23 cellular contexts compared by ENCODE assay signal in genomic region chr10:60167056-60167455, GRCh38.
DNase-seq lines count a peak whose midpoint lies in the region; ATAC-seq and TF ChIP-seq lines count a peak whose summit lies in the region.
"Had no signal": no experiment of that assay in that cellular context is flagged by ENCODE, and none has a peak within 500 bp of the region (broad histone marks: within the 10 kb centered on the region; RNA-seq: fewer than 3 reads in every experiment).

No MANE protein-coding gene starts in this region.

- 59% methylated on average over 4 of the region's 4 CpGs for WGBS in mammary epithelial cell (ENCODE audit: low coverage, missing lambda C conversion rate)
- 89 to 95% methylated on average over 4 of the region's 4 CpGs for WGBS in sigmoid colon, 2 donors

- no peak for TF ChIP-seq CTCF in mammary epithelial cell (conservative IDR thresholded peaks at IDR 0.05 in 1 of 2, IDR thresholded peaks at IDR 0.05 in 1 of 2; ENCODE audit: extremely low read depth in 1 of 2, insufficient read depth in 1 of 2, low read depth in 1 of 2, low read length in 2 of 2)
- no peak for TF ChIP-seq CTCF in breast epithelium (IDR thresholded peaks at IDR 0.05)
- TF ChIP-seq CTCF in fibroblast of pulmonary artery (IDR thresholded peaks at IDR 0.05; ENCODE audit: low read length, missing control alignments) = no peak
- TF ChIP-seq CTCF in sigmoid colon (IDR thresholded peaks at IDR 0.05) = no peak

- no peaks in the 10 kb centered on the region for H4K20me1 ChIP-seq in mammary epithelial cell (ENCODE audit: insufficient read depth, low read length)
- H4K20me1 ChIP-seq: BLaER1 had no signal

- H3K9ac ChIP-seq in mammary epithelial cell (ENCODE audit: insufficient read depth, low read length) = no peak overlapping the region
- H3K9ac ChIP-seq: BLaER1 had no signal

- H3K27me3 ChIP-seq in mammary epithelial cell (ENCODE audit: insufficient read depth, low read length) (no peaks in the 10 kb centered on the region), breast epithelium (no peaks in the 10 kb centered on the region), sigmoid colon (no peaks in the 10 kb centered on the region)
- H3K27me3 ChIP-seq: BLaER1 had no signal

- no peaks in the 10 kb centered on the region for H3K36me3 ChIP-seq in mammary epithelial cell (ENCODE audit: insufficient read depth, low read length)
- H3K36me3 ChIP-seq in breast epithelium = no peaks in the 10 kb centered on the region
- no peaks in the 10 kb centered on the region for H3K36me3 ChIP-seq in sigmoid colon
- H3K36me3 ChIP-seq: BLaER1 had no signal

- H3K79me2 ChIP-seq in mammary epithelial cell (ENCODE audit: insufficient read depth, low read length) = no peaks in the 10 kb centered on the region

- CTCF ChIA-PET in mammary epithelial cell (lab: Charles Lee; ENCODE audit: low non-redundant PET) = no interaction called here
- CTCF ChIA-PET in activated CD4-positive, alpha-beta T cell treated with anti-CD3 and anti-CD28 coated beads for 36 hours (lab: Charles Lee) = no interaction called here

- no peaks in the 10 kb centered on the region for H3K27me3 Mint-ChIP-seq in activated CD4-positive, alpha-beta T cell treated with anti-CD3 and anti-CD28 coated beads for 36 hours
- H3K27me3 Mint-ChIP-seq: stimulated activated memory B cell treated with anti-CD40 and anti-IgM and Interleukin-4, amounts not matched to agents 10 μg/mL and 1 μg/mL and 100 μg/mL, for 72 hours had no signal

- TF ChIP-seq POLR2A in breast epithelium (IDR thresholded peaks at IDR 0.05) (no peak), sigmoid colon (IDR thresholded peaks at IDR 0.05) (no peak)

- H3K9me3 Mint-ChIP-seq in activated CD4-positive, alpha-beta T cell treated with anti-CD3 and anti-CD28 coated beads for 36 hours (ENCODE audit: low read depth) = no peaks in the 10 kb centered on the region
- H3K9me3 Mint-ChIP-seq: activated T-cell treated with anti-CD3 and anti-CD28 coated beads, Interleukin-2, amount 50 U/mL, for 4 hours; neural crest cell; stimulated activated memory B cell treated with anti-CD40 and anti-IgM and Interleukin-4, amounts not matched to agents 10 μg/mL and 1 μg/mL and 100 μg/mL, for 72 hours; T-helper 2 cell treated with Interferon-gamma antibody and Interleukin-4, amounts not matched to agents 5 μg/mL and 100 μg/mL, for 36 hours had no signal

- no peaks in the 10 kb centered on the region for H3K4me1 Mint-ChIP-seq in activated CD4-positive, alpha-beta T cell treated with anti-CD3 and anti-CD28 coated beads for 36 hours
- H3K4me1 Mint-ChIP-seq: neural crest cell; stimulated activated memory B cell treated with anti-CD40 and anti-IgM and Interleukin-4, amounts not matched to agents 10 μg/mL and 1 μg/mL and 100 μg/mL, for 72 hours had no signal

- H2AFZ ChIP-seq in mammary epithelial cell (ENCODE audit: low read depth, low read length) = no peak overlapping the region

- peak overlapping the region; percentile 42 for H3K4me2 ChIP-seq in mammary epithelial cell (ENCODE audit: insufficient read depth, low read depth, low read length)
- H3K4me2 ChIP-seq: BLaER1 had no signal

- peak overlapping the region in 1 of 3 experiments; percentile 18 for H3K4me3 ChIP-seq in mammary epithelial cell (replicated peaks in 1 of 3; ENCODE audit: insufficient read depth in 1 of 3, low read depth in 2 of 3, low read length in 3 of 3)
- H3K4me3 ChIP-seq in breast epithelium = peak overlapping the region in 1 of 3 donors; percentile 5
- peak overlapping the region; percentile 25 for H3K4me3 ChIP-seq in fibroblast of pulmonary artery (replicated peaks; ENCODE audit: low read depth, low read length)
- H3K4me3 ChIP-seq in sigmoid colon = peak overlapping the region in 3 of 4 donors; percentile 1 to 27 (median 10)
- H3K4me3 ChIP-seq: BLaER1, SK-N-MC had no signal

- intact Hi-C loops in mammary epithelial cell (cut with micrococcal nuclease) = no loop called here
- intact Hi-C loops in breast epithelium (cut with DNase I; ENCODE audit: low total_unique reads) = no loop called here
- intact Hi-C loops in sigmoid colon (cut with DNase I) = no loop called here
- intact Hi-C loops in activated CD4-positive, alpha-beta T cell treated with anti-CD3 and anti-CD28 coated beads for 36 hours (cut with DNase I, micrococcal nuclease) = no loop called here

- H3K9me3 ChIP-seq in mammary epithelial cell (replicated peaks; ENCODE audit: insufficient read depth, low read length) = no peaks in the 10 kb centered on the region
- H3K9me3 ChIP-seq in breast epithelium = no peaks in the 10 kb centered on the region
- H3K9me3 ChIP-seq in sigmoid colon = no peaks in the 10 kb centered on the region
- H3K9me3 ChIP-seq: BLaER1 had no signal

- BruUV-seq in mammary epithelial cell (replicated peaks; lab: Mats Ljungman, UMichigan) = no TSS peak

- no peak for DNase-seq in mammary epithelial cell
- DNase-seq in breast epithelium (ENCODE audit: low spot score in 2 of 2) = no peak
- DNase-seq in fibroblast of pulmonary artery (ENCODE audit: low read depth) = no peak
- DNase-seq in sigmoid colon = no peak
- no peak for DNase-seq in activated CD4-positive, alpha-beta T cell treated with anti-CD3 and anti-CD28 coated beads for 36 hours
- DNase-seq in NCI-H1105 treated with DMSO at 0.1 percent for 48 hours (lab: John Stamatoyannopoulos, UW) = no peak
- DNase-seq: activated CD4-positive, CD25-positive, alpha-beta regulatory T cell; activated CD8-positive, alpha-beta T cell treated with anti-CD3 and anti-CD28 coated beads, Interleukin-2, amount 10 ng/mL, durations not matched to agents 7 days and 5 days; activated naive CD4-positive, alpha-beta T cell treated with anti-CD3 and anti-CD28 coated beads for 36 hours; activated T-cell treated with anti-CD3 and anti-CD28 coated beads, Interleukin-2, amount 50 U/mL, for 4 hours; foreskin melanocyte; kidney glomerular epithelial cell; NCI-H1436 treated with DMSO at 0.1 percent for 48 hours; NCI-H2171 treated with DMSO at 0.1 percent for 48 hours; retina; trophoblast cell had no signal

- no peak for ATAC-seq in HG02623 (IDR thresholded peaks at IDR 0.05; ENCODE audit: unreplicated experiment)
- no peak for ATAC-seq in activated CD4-positive, alpha-beta T cell treated with anti-CD3 and anti-CD28 coated beads for 36 hours
- no peak for ATAC-seq in HG02642 (IDR thresholded peaks at IDR 0.05; ENCODE audit: poor library complexity, unreplicated experiment)
- ATAC-seq: activated CD8-positive, alpha-beta T cell treated with anti-CD3 and anti-CD28 coated beads, Interleukin-2, amount 10 ng/mL, durations not matched to agents 7 days and 5 days; activated T-cell treated with anti-CD3 and anti-CD28 coated beads, Interleukin-2, amount 50 U/mL, for 4 hours; stimulated activated memory B cell treated with anti-CD40 and anti-IgM and Interleukin-4, amounts not matched to agents 10 μg/mL and 1 μg/mL and 100 μg/mL, for 72 hours had no signal

- TF ChIP-seq EP300 in sigmoid colon (IDR thresholded peaks at IDR 0.05) = no peak

- H3K4me3 Mint-ChIP-seq in activated CD4-positive, alpha-beta T cell treated with anti-CD3 and anti-CD28 coated beads for 36 hours = no peak overlapping the region
- H3K4me3 Mint-ChIP-seq: activated CD8-positive, alpha-beta T cell treated with anti-CD3 and anti-CD28 coated beads, Interleukin-2, amount 10 ng/mL, durations not matched to agents 7 days and 5 days; activated naive CD4-positive, alpha-beta T cell treated with anti-CD3 and anti-CD28 coated beads for 36 hours; activated T-cell treated with anti-CD3 and anti-CD28 coated beads, Interleukin-2, amount 50 U/mL, for 4 hours; neural crest cell; stimulated activated memory B cell treated with anti-CD40 and anti-IgM and Interleukin-4, amounts not matched to agents 10 μg/mL and 1 μg/mL and 100 μg/mL, for 72 hours; T-helper 2 cell treated with Interferon-gamma antibody and Interleukin-4, amounts not matched to agents 5 μg/mL and 100 μg/mL, for 36 hours had no signal

- H3K27ac ChIP-seq in mammary epithelial cell (ENCODE audit: insufficient read depth, low read depth, low read length) (no peak overlapping the region), breast epithelium (no peak overlapping the region), sigmoid colon (no peak overlapping the region)
- H3K27ac ChIP-seq: BLaER1, SK-N-MC had no signal

- H3K36me3 Mint-ChIP-seq in activated CD4-positive, alpha-beta T cell treated with anti-CD3 and anti-CD28 coated beads for 36 hours (ENCODE audit: low read depth) = peaks cover 32% of the 10 kb centered on the region

- in situ Hi-C loops in mammary epithelial cell (cut with MboI; ENCODE audit: low sequenced_read_pairs in 2 of 2) = no loop called here

- POLR2A ChIA-PET in activated CD4-positive, alpha-beta T cell treated with anti-CD3 and anti-CD28 coated beads for 36 hours (lab: Charles Lee) = no interaction called here

- no peak overlapping the region for H3K27ac Mint-ChIP-seq in activated CD4-positive, alpha-beta T cell treated with anti-CD3 and anti-CD28 coated beads for 36 hours
- H3K27ac Mint-ChIP-seq: activated CD8-positive, alpha-beta T cell treated with anti-CD3 and anti-CD28 coated beads, Interleukin-2, amount 10 ng/mL, durations not matched to agents 7 days and 5 days; activated naive CD4-positive, alpha-beta T cell treated with anti-CD3 and anti-CD28 coated beads for 36 hours; stimulated activated memory B cell treated with anti-CD40 and anti-IgM and Interleukin-4, amounts not matched to agents 10 μg/mL and 1 μg/mL and 100 μg/mL, for 72 hours; T-helper 2 cell treated with Interferon-gamma antibody and Interleukin-4, amounts not matched to agents 5 μg/mL and 100 μg/mL, for 36 hours had no signal

- dilution Hi-C loops in mammary epithelial cell (cut with HindIII; ENCODE audit: low sequenced_read_pairs) = no loop called here

- peaks cover 2% of the 10 kb centered on the region for H3K4me1 ChIP-seq in mammary epithelial cell (ENCODE audit: insufficient read depth, low read length)
- H3K4me1 ChIP-seq in breast epithelium = no peaks in the 10 kb centered on the region
- peaks cover 0 to 9% (median 0%) of the 10 kb centered on the region in 4 donors for H3K4me1 ChIP-seq in sigmoid colon
- H3K4me1 ChIP-seq: BLaER1 had no signal
